In genomic region chr12:112900298-112901145, GRCh38 we compare ENCODE assay signal across 8 cellular contexts. TPM values are rescaled to one million over a fixed set of nuclear protein-coding genes. Genes with fewer than 3 reads are reported as not detected.
DNase-seq lines count a peak whose midpoint lies in the region; ATAC-seq and TF ChIP-seq lines count a peak whose summit lies in the region.

No MANE protein-coding gene starts in this region.

- peak in 1 of 2 donors; percentile 56 for ATAC-seq in natural killer cell treated with Interleukin-12 subunit alpha and Interleukin-12 subunit beta and Interleukin-15 and Interleukin-18, amount 100 ng/mL, for 72 hours
- ATAC-seq in GM18511 (IDR thresholded peaks at IDR 0.05; ENCODE audit: unreplicated experiment) (no peak), GM18873 (IDR thresholded peaks at IDR 0.05; ENCODE audit: low FRiP score, unreplicated experiment) (no peak)

- H3K9me3 ChIP-seq in endodermal cell (ENCODE audit: control insufficient read depth, low read length), result peaks cover 11% of the 10 kb centered on the region

- no peak overlapping the region for H3K27ac Mint-ChIP-seq in endodermal cell
- H3K27ac Mint-ChIP-seq in natural killer cell treated with Interleukin-12 subunit alpha and Interleukin-12 subunit beta and Interleukin-15 and Interleukin-18, amount 100 ng/mL, for 72 hours, result no peak overlapping the region

- peak overlapping the region; percentile 34; the same call in 1 of the 2 replicates for H3K27ac ChIP-seq in VCaP
- no peak overlapping the region for H3K27ac ChIP-seq in endodermal cell (ENCODE audit: low read depth, low read length)

- 90 to 95% methylated on average over 7 to 11 of the region's 11 CpGs for WGBS in endodermal cell (ENCODE audit: insufficient coverage in 1 of 2, insufficient read length in 1 of 2), 2 experiments

- H3K4me1 Mint-ChIP-seq in endodermal cell, result no peaks in the 10 kb centered on the region
- peaks cover 6 to 11% of the 10 kb centered on the region in 2 donors for H3K4me1 Mint-ChIP-seq in natural killer cell treated with Interleukin-12 subunit alpha and Interleukin-12 subunit beta and Interleukin-15 and Interleukin-18, amount 100 ng/mL, for 72 hours (ENCODE audit: low read depth in 2 of 2)

- H3K27me3 ChIP-seq in endodermal cell (ENCODE audit: control insufficient read depth, insufficient read depth, low read length, poor library complexity, severe bottlenecking), result peaks cover 17% of the 10 kb centered on the region

- H3K9me3 Mint-ChIP-seq in endodermal cell, result peaks cover 24% of the 10 kb centered on the region
- no peaks in the 10 kb centered on the region for H3K9me3 Mint-ChIP-seq in natural killer cell treated with Interleukin-12 subunit alpha and Interleukin-12 subunit beta and Interleukin-15 and Interleukin-18, amount 100 ng/mL, for 72 hours

- H3K9ac ChIP-seq in endodermal cell (ENCODE audit: extremely low read depth, low read length, poor library complexity, severe bottlenecking), result no peak overlapping the region

- H3K4me3 Mint-ChIP-seq in endodermal cell, result no peak overlapping the region
- no peak overlapping the region for H3K4me3 Mint-ChIP-seq in natural killer cell treated with Interleukin-12 subunit alpha and Interleukin-12 subunit beta and Interleukin-15 and Interleukin-18, amount 100 ng/mL, for 72 hours

- TF ChIP-seq CTCF in GM12865 (IDR thresholded peaks at IDR 0.05; ENCODE audit: insufficient read depth, low read depth, low read length, missing control alignments) (peak; percentile 78), VCaP (conservative IDR thresholded peaks at IDR 0.05) (peak; percentile 89), endodermal cell (conservative IDR thresholded peaks at IDR 0.05) (peak; percentile 79)

- DNase-seq in AG08395 (ENCODE audit: low spot score), result peak; percentile 65
- DNase-seq in GM12865 (ENCODE audit: low read depth), result peak; percentile 82
- DNase-seq in NCI-H2081 treated with DMSO at 0.1 percent for 48 hours (lab: John Stamatoyannopoulos, UW), result peak; percentile 31
- DNase-seq in endodermal cell, result peak; percentile 87
- DNase-seq in natural killer cell treated with Interleukin-12 subunit alpha and Interleukin-12 subunit beta and Interleukin-15 and Interleukin-18, amount 100 ng/mL, for 72 hours (ENCODE audit: low spot score), result peak; percentile 65

- H3K36me3 Mint-ChIP-seq in endodermal cell (ENCODE audit: low read depth), result no peaks in the 10 kb centered on the region
- H3K36me3 Mint-ChIP-seq in natural killer cell treated with Interleukin-12 subunit alpha and Interleukin-12 subunit beta and Interleukin-15 and Interleukin-18, amount 100 ng/mL, for 72 hours, result no peaks in the 10 kb centered on the region

- peaks cover 24% of the 10 kb centered on the region for H3K27me3 Mint-ChIP-seq in endodermal cell (ENCODE audit: insufficient read depth)
- H3K27me3 Mint-ChIP-seq in natural killer cell treated with Interleukin-12 subunit alpha and Interleukin-12 subunit beta and Interleukin-15 and Interleukin-18, amount 100 ng/mL, for 72 hours, result peaks cover 16 to 19% of the 10 kb centered on the region in 2 donors

- no peaks in the 10 kb centered on the region for H3K4me1 ChIP-seq in endodermal cell (ENCODE audit: control insufficient read depth, insufficient read depth, low read length)

- H3K4me3 ChIP-seq in GM12865 (ENCODE audit: low read depth, low read length), result no peak overlapping the region
- no peak overlapping the region for H3K4me3 ChIP-seq in endodermal cell (ENCODE audit: low read length)

- no peaks in the 10 kb centered on the region for H3K36me3 ChIP-seq in endodermal cell (ENCODE audit: control insufficient read depth, insufficient read depth, low read length)

RNA-seq across cellular contexts. Expression of gene OAS1, which starts 6.2 kb away (rescaled TPM):
- not detected for total RNA-seq in endodermal cell
- polyA plus RNA-seq in endodermal cell (2013, experiment 1 of 2), result not detected
- polyA plus RNA-seq in endodermal cell (2013, experiment 2 of 2), result not detected
- total RNA-seq in natural killer cell treated with Interleukin-12 subunit alpha and Interleukin-12 subunit beta and Interleukin-15 and Interleukin-18, amount 100 ng/mL, for 72 hours, result 1 to 10 TPM; 2.8 to 4.7 TPM

RNA-seq across cellular contexts. Expression of gene OAS3, which starts 37.8 kb away (rescaled TPM):
- total RNA-seq in endodermal cell, result under 1 TPM; 0.64 to 0.84 TPM
- polyA plus RNA-seq in endodermal cell (2013, experiment 1 of 2), result 0.32 TPM
- polyA plus RNA-seq in endodermal cell (2013, experiment 2 of 2), result 0.29 TPM
- total RNA-seq in natural killer cell treated with Interleukin-12 subunit alpha and Interleukin-12 subunit beta and Interleukin-15 and Interleukin-18, amount 100 ng/mL, for 72 hours, result 10 to 100 TPM; 20.1 to 22.5 TPM

Comparison
In these comparisons a context has a peak if more than half of its experiments do, and no peak if none do; other contexts are left out.
1. DNase-seq: peak in every context shown above with its lines; median percentile 87 in endodermal cell; 82 in GM12865; 65 in AG08395; 65 in natural killer cell treated with Interleukin-12 subunit alpha and Interleukin-12 subunit beta and Interleukin-15 and Interleukin-18, amount 100 ng/mL, for 72 hours; 31 in NCI-H2081 treated with DMSO at 0.1 percent for 48 hours.
2. RNA of gene OAS3, which starts 37.8 kb away (total RNA-seq): 20.1 to 22.5 TPM in natural killer cell treated with Interleukin-12 subunit alpha and Interleukin-12 subunit beta and Interleukin-15 and Interleukin-18, amount 100 ng/mL, for 72 hours; 0.64 to 0.84 TPM in endodermal cell; every median in the first group is over 10 times any median in the second.
3. Peak in every context shown above with its lines, with median percentiles within 50 percentile points of each other: CTCF ChIP-seq.